In the genomic region with DNA sequence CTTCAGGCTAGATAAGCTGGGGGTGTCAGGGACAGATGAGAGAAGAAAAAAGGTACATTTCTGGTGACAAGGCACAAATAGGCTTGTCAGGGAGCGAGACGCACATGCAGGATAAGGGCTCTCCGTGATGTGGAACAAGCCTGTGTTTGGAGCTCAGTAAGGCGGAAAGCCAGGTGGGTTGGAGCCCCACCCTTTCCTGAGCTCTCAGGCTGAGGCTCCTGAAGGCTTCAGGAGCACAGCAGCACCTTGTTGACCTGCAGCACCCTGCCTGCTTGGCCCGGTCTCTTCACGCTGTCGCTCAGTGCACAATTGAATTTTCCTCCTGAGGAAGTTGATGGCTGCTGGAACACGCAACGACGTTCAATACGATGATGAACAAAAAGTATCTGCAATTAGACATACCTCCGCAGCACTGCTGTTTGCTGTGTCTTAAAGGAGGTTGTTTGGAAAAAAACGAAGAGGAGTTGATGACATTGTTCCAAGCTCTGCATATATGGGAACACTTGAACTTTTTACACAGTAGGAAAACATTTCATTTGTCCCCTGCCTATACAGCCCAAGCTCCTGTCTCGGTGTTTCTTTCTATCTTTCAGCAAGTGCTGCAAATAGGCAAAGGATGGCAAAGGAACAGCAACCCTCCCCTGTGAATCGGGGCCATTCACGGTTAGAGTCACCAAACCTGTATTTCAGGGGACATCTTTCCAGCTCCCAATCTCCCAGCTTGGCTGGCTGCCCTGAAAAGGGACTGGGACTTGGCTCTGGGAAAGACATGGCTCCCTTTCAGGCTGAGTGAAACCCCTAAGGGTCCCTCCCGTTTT, we compare ENCODE assay signal across 11 cellular contexts. TPM values are rescaled to one million over a fixed set of nuclear protein-coding genes. Genes with fewer than 3 reads are reported as not detected.
DNase-seq lines count a peak whose midpoint lies in the region; ATAC-seq and TF ChIP-seq lines count a peak whose summit lies in the region.
"Had no signal": no experiment of that assay in that cellular context is flagged by ENCODE, and none has a peak within 500 bp of the region (broad histone marks: within the 10 kb centered on the region; RNA-seq: fewer than 3 reads in every experiment).

No MANE protein-coding gene starts in this region.

- CTCF ChIA-PET in MCF 10A (lab: Yijun Ruan, JAX) = no interaction called here

- H3K18ac ChIP-seq in mesenchymal stem cell (ENCODE audit: low read depth in 1 of 2, low read length in 2 of 2) = peak overlapping the region; percentile 27 to 69

- no peak overlapping the region for H2BK5ac ChIP-seq in mesenchymal stem cell (ENCODE audit: low read depth, low read length, poor library complexity, severe bottlenecking)

- no peak overlapping the region for H3K4me3 Mint-ChIP-seq in MCF 10A (ENCODE audit: unreplicated experiment)

- H3K4me3 ChIP-seq in body of pancreas = no peak overlapping the region
- no peak overlapping the region for H3K4me3 ChIP-seq in mesenchymal stem cell (ENCODE audit: insufficient read depth in 1 of 2, low read depth in 1 of 2, low read length in 2 of 2)
- H3K4me3 ChIP-seq: SK-N-MC had no signal

- H3K79me1 ChIP-seq in mesenchymal stem cell (replicated peaks; ENCODE audit: low read length, poor library complexity, severe bottlenecking) = no peaks in the 10 kb centered on the region

- ATAC-seq in body of pancreas (peak; percentile 54), GM21723 (IDR thresholded peaks at IDR 0.05; ENCODE audit: unreplicated experiment) (no peak)

- no peak for TF ChIP-seq POLR2A in body of pancreas (IDR thresholded peaks at IDR 0.05)

- in situ Hi-C loops in T47D (cut with HindIII; ENCODE audit: low pct_unique_long_range_greater_than_20kb, low sequenced_read_pairs) = no loop called here

- peaks cover 19% of the 10 kb centered on the region for H3K4me1 ChIP-seq in body of pancreas
- H3K4me1 ChIP-seq in mesenchymal stem cell (ENCODE audit: control insufficient read depth, insufficient read depth, low read depth, low read length) = peaks cover 23% of the 10 kb centered on the region

- H3K27me3 ChIP-seq in body of pancreas (no peaks in the 10 kb centered on the region), mesenchymal stem cell (ENCODE audit: control insufficient read depth in 1 of 2, insufficient read depth in 1 of 2, low read length in 2 of 2) (peaks cover 0 to 45% of the 10 kb centered on the region in 2 experiments)

- POLR2A ChIA-PET in MCF 10A (lab: Yijun Ruan, JAX) = interaction anchor here (0.7 to 1.4 kb wide), 4 partner anchors 34 to 71 kb away, joined by 3 to 4 read pairs (median 3); no protein-coding TSS in a partner anchor

- no peak for TF ChIP-seq CTCF in MCF 10A (IDR thresholded peaks at IDR 0.05; ENCODE audit: unreplicated experiment)
- TF ChIP-seq CTCF in body of pancreas (IDR thresholded peaks at IDR 0.05) = no peak

- H3K27me3 Mint-ChIP-seq in MCF 10A (ENCODE audit: insufficient read depth, unreplicated experiment) = no peaks in the 10 kb centered on the region

- H2BK15ac ChIP-seq in mesenchymal stem cell (ENCODE audit: low read depth, poor library complexity, severe bottlenecking) = peak overlapping the region; percentile 37

- peak overlapping the region; percentile 77 for H4K91ac ChIP-seq in mesenchymal stem cell (ENCODE audit: low read length)

- H3K36me3 ChIP-seq in body of pancreas (replicated peaks in 1 of 2; ENCODE audit: insufficient read depth in 1 of 2, low read depth in 2 of 2) (no peaks in the 10 kb centered on the region), mesenchymal stem cell (ENCODE audit: control insufficient read depth in 1 of 2, insufficient read depth in 2 of 2, low read depth in 1 of 2, low read length in 2 of 2) (no peaks in the 10 kb centered on the region)

- H3K4ac ChIP-seq in mesenchymal stem cell (ENCODE audit: low read depth in 1 of 2, low read length in 2 of 2) = no peak overlapping the region

- H3K23ac ChIP-seq in mesenchymal stem cell (ENCODE audit: low read length in 2 of 2) = no peak overlapping the region

- BruUV-seq in MCF 10A (replicated peaks; lab: Mats Ljungman, UMichigan) = no TSS peak

- H3K36me3 Mint-ChIP-seq in MCF 10A (ENCODE audit: insufficient read depth, unreplicated experiment) = no peaks in the 10 kb centered on the region

- intact Hi-C loops in MCF 10A (cut with micrococcal nuclease) = no loop called here
- intact Hi-C loops in body of pancreas (cut with DNase I) = no loop called here

- DNase-seq in T47D (ENCODE audit: low read depth in 1 of 2, low spot score in 1 of 2) (peak; percentile 23 to 75), MCF 10A (ENCODE audit: unreplicated experiment) (no peak), body of pancreas (peak; percentile 33 to 71 (median 56)), mesenchymal stem cell (no peak), RPMI8226 (no peak), medulla oblongata (ENCODE audit: extremely low spot score) (no peak), 8988T (no peak)
- DNase-seq: kidney, occipital lobe had no signal

- peak overlapping the region; percentile 16 for H2AFZ ChIP-seq in mesenchymal stem cell (ENCODE audit: low read depth, low read length)

- no peak overlapping the region for H3K27ac Mint-ChIP-seq in MCF 10A (ENCODE audit: low read depth, unreplicated experiment)

- peak overlapping the region; percentile 71 for H4K8ac ChIP-seq in mesenchymal stem cell (ENCODE audit: low read length)

- no peak overlapping the region for H2BK120ac ChIP-seq in mesenchymal stem cell (ENCODE audit: low read depth, low read length)

- H3K14ac ChIP-seq in mesenchymal stem cell (ENCODE audit: low read length in 2 of 2) = no peak overlapping the region

- H3K4me1 Mint-ChIP-seq in MCF 10A (ENCODE audit: insufficient read depth, unreplicated experiment) = no peaks in the 10 kb centered on the region

- H3K9ac ChIP-seq in mesenchymal stem cell (ENCODE audit: low read length) = no peak overlapping the region

- peak overlapping the region in 2 of 4 donors; percentile 1 to 2 for H3K27ac ChIP-seq in body of pancreas
- H3K27ac ChIP-seq in mesenchymal stem cell (ENCODE audit: low read length, poor library complexity, severe bottlenecking) = no peak overlapping the region
- H3K27ac ChIP-seq: SK-N-MC had no signal

- WGBS in body of pancreas, 2 donors = 58 to 61% methylated on average over 17 of the region's 17 CpGs
- 83% methylated on average over 17 of the region's 17 CpGs for WGBS in mesenchymal stem cell

- H3K9me3 ChIP-seq in body of pancreas = no peaks in the 10 kb centered on the region
- no peaks in the 10 kb centered on the region for H3K9me3 ChIP-seq in mesenchymal stem cell (ENCODE audit: control insufficient read depth, low read length)

- no peak overlapping the region for H3K4me2 ChIP-seq in mesenchymal stem cell (ENCODE audit: low read length, poor library complexity, severe bottlenecking)

- H2BK12ac ChIP-seq in mesenchymal stem cell (ENCODE audit: low read length in 2 of 2) = peak overlapping the region; percentile 59 to 73

- no peaks in the 10 kb centered on the region for H3K9me3 Mint-ChIP-seq in MCF 10A (ENCODE audit: unreplicated experiment)

- no peak overlapping the region for H2AK5ac ChIP-seq in mesenchymal stem cell (ENCODE audit: low read length, severe bottlenecking)

RNA-seq across cellular contexts. Expression of a gene that starts 29.5 kb away (rescaled TPM):
- not detected in 2 replicates for total RNA-seq in MCF 10A (2022)
- 1 to 10 TPM; 1.6 to 5.2 TPM for total RNA-seq in body of pancreas
- polyA plus RNA-seq in mesenchymal stem cell (2013, experiment 1 of 2) = 3.4 TPM
- 3.5 TPM for polyA plus RNA-seq in mesenchymal stem cell (2013, experiment 2 of 2)

Comparison
In these comparisons a context has a peak if more than half of its experiments do, and no peak if none do; other contexts are left out.
1. DNase-seq: peak in T47D (2 of 2) and body of pancreas (4 of 4); none in MCF 10A (single experiment), mesenchymal stem cell (single experiment), RPMI8226 (single experiment), medulla oblongata (single experiment) and 8988T (single experiment).